ENCODE assay signal across 21 cellular contexts in the genomic region with DNA sequence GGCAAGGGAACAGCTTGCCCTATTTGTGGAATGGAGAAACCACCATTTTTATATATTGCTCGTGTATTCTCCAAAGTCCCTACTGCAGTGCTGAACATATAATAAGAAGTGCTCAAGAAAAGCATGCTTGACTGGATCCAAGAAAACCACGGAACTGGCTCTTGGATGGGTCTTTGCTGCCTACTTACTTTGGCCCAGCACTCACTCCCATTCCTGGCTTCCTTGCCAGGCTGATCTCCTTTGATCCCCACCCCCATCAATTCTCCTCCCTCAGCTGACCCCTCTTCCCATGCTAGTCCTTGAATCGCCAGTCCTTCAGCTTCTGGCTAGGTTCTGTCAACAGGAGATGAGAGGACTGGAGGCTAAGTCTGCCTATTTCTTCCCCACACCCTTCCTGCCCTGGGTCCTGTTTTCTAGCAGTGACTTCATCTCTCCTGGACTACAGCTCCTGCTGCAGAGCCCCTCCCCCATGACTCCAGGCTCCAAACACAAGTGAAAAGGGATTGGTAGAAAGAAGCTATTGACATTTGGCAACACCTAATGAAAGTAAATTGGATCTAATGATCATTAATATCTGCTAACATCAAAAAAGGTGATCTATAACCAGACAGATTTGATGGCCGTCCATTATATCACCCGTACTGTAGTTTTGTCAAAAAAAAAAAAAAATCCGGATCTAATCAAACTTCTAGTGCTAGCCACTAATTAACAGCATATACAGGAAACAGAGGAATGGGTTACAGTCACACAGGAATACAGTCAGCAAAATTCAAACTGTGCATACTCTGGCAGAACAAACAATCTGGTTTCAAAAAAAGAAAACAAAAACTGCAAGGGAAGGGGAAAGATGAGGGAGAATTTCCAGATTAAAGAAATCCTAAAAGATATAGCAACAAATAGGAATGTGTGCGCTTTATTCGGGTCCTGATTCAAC. TPM values are rescaled to one million over a fixed set of nuclear protein-coding genes. Genes with fewer than 3 reads are reported as not detected.
DNase-seq lines count a peak whose midpoint lies in the region; ATAC-seq, FAIRE-seq and TF ChIP-seq lines count a peak whose summit lies in the region.
"Had no signal": no experiment of that assay in that cellular context is flagged by ENCODE, and none has a peak within 500 bp of the region (broad histone marks: within the 10 kb centered on the region; RNA-seq: fewer than 3 reads in every experiment).

No MANE protein-coding gene starts in this region.

- no peaks in the 10 kb centered on the region for H4K20me1 ChIP-seq in IMR-90 (ENCODE audit: insufficient read depth, low read length)

- no peak overlapping the region for H2AFZ ChIP-seq in IMR-90 (replicated peaks; ENCODE audit: low read length, poor library complexity)

- H3K18ac ChIP-seq in IMR-90 (ENCODE audit: low read depth, low read length) = no peak overlapping the region

- no peak overlapping the region for H4K91ac ChIP-seq in IMR-90 (ENCODE audit: insufficient read depth, low read depth, low read length)

- FAIRE-seq in RCC 7860 (lab: Jason Lieb, UNC) = no peak
- FAIRE-seq: colon had no signal

- H2AK5ac ChIP-seq in IMR-90 (ENCODE audit: low read depth, low read length) = no peak overlapping the region

- no peaks in the 10 kb centered on the region for H3K36me3 ChIP-seq in IMR-90 (ENCODE audit: control insufficient read depth, insufficient read depth, low read length)
- H3K36me3 ChIP-seq: heart right ventricle, lower lobe of right lung, sigmoid colon, tibial nerve had no signal

- H3K9ac ChIP-seq in IMR-90 (ENCODE audit: low read depth, low read length) = no peak overlapping the region

- no peak overlapping the region for H3K56ac ChIP-seq in IMR-90 (ENCODE audit: extremely low read depth, insufficient read depth, low read length)

- no peak overlapping the region for H3K4me3 ChIP-seq in IMR-90 (ENCODE audit: insufficient read depth, low read depth, low read length)
- H3K4me3 ChIP-seq: heart right ventricle, lower lobe of right lung, sigmoid colon, tibial nerve had no signal

- H3K4me2 ChIP-seq in IMR-90 (ENCODE audit: low read depth, low read length) = no peak overlapping the region

- H4K5ac ChIP-seq in IMR-90 (ENCODE audit: low read depth, low read length) = no peak overlapping the region

- WGBS in IMR-90 (ENCODE audit: extremely low coverage in 2 of 2, insufficient read length in 1 of 2), 2 experiments = 88% methylated on average over 1 of the region's 8 CpGs; no CpG with 5 or more reads in 1 of the 2 experiments

- no peak overlapping the region for H3K23ac ChIP-seq in IMR-90 (ENCODE audit: low read depth, low read length)

- peak; percentile 62; the same call in 1 of the 2 replicates for ATAC-seq in IMR-90 (ENCODE audit: low read depth)
- ATAC-seq: activated naive CD4-positive, alpha-beta T cell treated with anti-CD3 and anti-CD28 coated beads, Interleukin-2, amount 50 U/mL, for 72 hours; lower lobe of right lung had no signal

- no peak for TF ChIP-seq POLR2A in IMR-90 (IDR thresholded peaks at IDR 0.05; ENCODE audit: low read depth, low read length)

- no peak overlapping the region for H2BK120ac ChIP-seq in IMR-90 (ENCODE audit: low read depth, low read length)

- no peaks in the 10 kb centered on the region for H3K9me3 ChIP-seq in IMR-90 (ENCODE audit: control insufficient read depth, insufficient read depth, low read length)
- H3K9me3 ChIP-seq: heart right ventricle, lower lobe of right lung, sigmoid colon, tibial nerve had no signal

- no peaks in the 10 kb centered on the region; the same call in 1 of the 2 replicates for H3K9me1 ChIP-seq in IMR-90 (ENCODE audit: insufficient read depth, low read length)

- no peak overlapping the region for H2AK9ac ChIP-seq in IMR-90 (replicated peaks; ENCODE audit: low read depth, low read length, poor library complexity)

- peaks cover 33% of the 10 kb centered on the region for H3K27me3 Mint-ChIP-seq in nephron (ENCODE audit: low read depth)
- H3K27me3 Mint-ChIP-seq in activated CD4-positive, alpha-beta memory T cell treated with anti-CD3 and anti-CD28 coated beads for 36 hours = peaks cover 11% of the 10 kb centered on the region

- no peaks in the 10 kb centered on the region for H3K79me1 ChIP-seq in IMR-90 (ENCODE audit: low read depth in 1 of 2, low read length in 2 of 2)

- no peak overlapping the region for H2BK20ac ChIP-seq in IMR-90 (ENCODE audit: low read depth, low read length)

- no peak overlapping the region for H3K27ac ChIP-seq in IMR-90 (ENCODE audit: insufficient read depth, low read length)
- H3K27ac ChIP-seq: heart right ventricle, lower lobe of right lung, sigmoid colon, tibial nerve had no signal

- no peak overlapping the region for H3K4ac ChIP-seq in IMR-90 (ENCODE audit: low read depth, low read length)

- no peaks in the 10 kb centered on the region for H3K9me3 Mint-ChIP-seq in nephron
- H3K9me3 Mint-ChIP-seq in activated CD4-positive, alpha-beta memory T cell treated with anti-CD3 and anti-CD28 coated beads for 36 hours = no peaks in the 10 kb centered on the region
- H3K9me3 Mint-ChIP-seq: activated CD4-positive, alpha-beta memory T cell treated with anti-CD3 and anti-CD28 coated beads, Interleukin-2, amount 10 ng/mL, durations not matched to agents 7 days and 5 days; activated naive CD4-positive, alpha-beta T cell treated with anti-CD3 and anti-CD28 coated beads, Interleukin-2, amount 50 U/mL, for 72 hours; activated T-cell treated with anti-CD3 and anti-CD28 coated beads, Interleukin-2, amount 50 U/mL, for 24 hours had no signal

- H3K4me1 ChIP-seq in IMR-90 (ENCODE audit: control insufficient read depth, insufficient read depth, low read length) = peaks cover 2% of the 10 kb centered on the region; the same call in 1 of the 2 replicates
- H3K4me1 ChIP-seq: lower lobe of right lung, sigmoid colon had no signal

- H2BK5ac ChIP-seq in IMR-90 (ENCODE audit: low read depth, low read length, poor library complexity, severe bottlenecking) = no peak overlapping the region

- peaks cover 30% of the 10 kb centered on the region for H3K27me3 ChIP-seq in IMR-90 (ENCODE audit: control insufficient read depth, insufficient read depth, low read length)

- peaks cover 12% of the 10 kb centered on the region for H3K4me1 Mint-ChIP-seq in nephron
- no peaks in the 10 kb centered on the region for H3K4me1 Mint-ChIP-seq in activated CD4-positive, alpha-beta memory T cell treated with anti-CD3 and anti-CD28 coated beads for 36 hours (ENCODE audit: low read depth)
- H3K4me1 Mint-ChIP-seq: activated CD4-positive, alpha-beta memory T cell treated with anti-CD3 and anti-CD28 coated beads, Interleukin-2, amount 10 ng/mL, durations not matched to agents 7 days and 5 days; immature natural killer cell had no signal

- H3K36me3 Mint-ChIP-seq in nephron (ENCODE audit: low read depth) = no peaks in the 10 kb centered on the region
- H3K36me3 Mint-ChIP-seq in activated CD4-positive, alpha-beta memory T cell treated with anti-CD3 and anti-CD28 coated beads for 36 hours = no peaks in the 10 kb centered on the region
- H3K36me3 Mint-ChIP-seq: activated naive CD4-positive, alpha-beta T cell treated with anti-CD3 and anti-CD28 coated beads, Interleukin-2, amount 50 U/mL, for 72 hours; immature natural killer cell had no signal

- POLR2A ChIA-PET in IMR-90 (lab: Charles Lee; ENCODE audit: unreplicated experiment) = interaction anchor here (0.5 kb wide), 1 partner anchor 262 kb away, joined by 3 read pairs; no protein-coding TSS in a partner anchor
- POLR2A ChIA-PET in activated CD4-positive, alpha-beta memory T cell treated with anti-CD3 and anti-CD28 coated beads for 36 hours (lab: Charles Lee) = no interaction called here

- H3K14ac ChIP-seq in IMR-90 (replicated peaks; ENCODE audit: low read depth, low read length) = no peak overlapping the region

- BruUV-seq in IMR-90 (replicated peaks; lab: Mats Ljungman, UMichigan) = no TSS peak

- TF ChIP-seq RAD21 in IMR-90 (IDR thresholded peaks at IDR 0.05; ENCODE audit: low read length) = no peak

- intact Hi-C loops in IMR-90 (cut with micrococcal nuclease) = no loop called here
- intact Hi-C loops in activated CD4-positive, alpha-beta memory T cell treated with anti-CD3 and anti-CD28 coated beads for 36 hours (cut with micrococcal nuclease) = no loop called here

- TF ChIP-seq CTCF in IMR-90 (conservative IDR thresholded peaks at IDR 0.05; ENCODE audit: low read depth, low read length) = no peak
- TF ChIP-seq CTCF in nephron (IDR thresholded peaks at IDR 0.05; ENCODE audit: unreplicated experiment in 3 of 3) = no peak

- H4K8ac ChIP-seq in IMR-90 (ENCODE audit: low read depth in 2 of 2, low read length in 2 of 2) = no peak overlapping the region

- in situ Hi-C loops in IMR-90 (cut with MboI; ENCODE audit: low sequenced_read_pairs) = no loop called here

- peak overlapping the region in 2 of 3 experiments; percentile 7 to 38 for H3K27ac Mint-ChIP-seq in nephron
- no peak overlapping the region for H3K27ac Mint-ChIP-seq in activated CD4-positive, alpha-beta memory T cell treated with anti-CD3 and anti-CD28 coated beads for 36 hours
- H3K27ac Mint-ChIP-seq: activated CD4-positive, alpha-beta memory T cell treated with anti-CD3 and anti-CD28 coated beads, Interleukin-2, amount 10 ng/mL, durations not matched to agents 7 days and 5 days; activated naive CD4-positive, alpha-beta T cell treated with anti-CD3 and anti-CD28 coated beads, Interleukin-2, amount 50 U/mL, for 72 hours; activated T-cell treated with anti-CD3 and anti-CD28 coated beads, Interleukin-2, amount 50 U/mL, for 24 hours; immature natural killer cell had no signal

- H2BK15ac ChIP-seq in IMR-90 (ENCODE audit: low read depth, low read length) = no peak overlapping the region

- dilution Hi-C loops in IMR-90 (cut with HindIII; ENCODE audit: low sequenced_read_pairs, unreplicated experiment) = no loop called here

- H3K4me3 Mint-ChIP-seq in nephron = no peak overlapping the region
- H3K4me3 Mint-ChIP-seq in activated CD4-positive, alpha-beta memory T cell treated with anti-CD3 and anti-CD28 coated beads for 36 hours = no peak overlapping the region
- H3K4me3 Mint-ChIP-seq: activated CD4-positive, alpha-beta memory T cell treated with anti-CD3 and anti-CD28 coated beads, Interleukin-2, amount 10 ng/mL, durations not matched to agents 7 days and 5 days; activated T-cell treated with anti-CD3 and anti-CD28 coated beads, Interleukin-2, amount 50 U/mL, for 24 hours; immature natural killer cell had no signal

- peak; percentile 13 for DNase-seq in EL
- DNase-seq in IMR-90 = no peak
- peak; percentile 24 for DNase-seq in dermis blood vessel endothelial cell
- DNase-seq in DMS153 (lab: John Stamatoyannopoulos, UW) = no peak
- DNase-seq in activated CD4-positive, alpha-beta memory T cell treated with anti-CD3 and anti-CD28 coated beads for 36 hours = no peak
- DNase-seq in RCC 7860 (ENCODE audit: low spot score) = no peak
- DNase-seq: activated CD4-positive, alpha-beta memory T cell treated with anti-CD3 and anti-CD28 coated beads, Interleukin-2, amount 10 ng/mL, durations not matched to agents 7 days and 5 days; activated T-cell treated with anti-CD3 and anti-CD28 coated beads, Interleukin-2, amount 50 U/mL, for 24 hours; GOT3; heart right ventricle; immature natural killer cell; lower lobe of right lung; NCI-H1694; NK-92 treated with Interleukin-12 subunit alpha and Interleukin-12 subunit beta, amount 100 ng/mL, for 24 hours; sigmoid colon; stimulated activated naive CD4-positive, alpha-beta T cell had no signal

- CTCF ChIA-PET in IMR-90 (lab: Yijun Ruan, JAX) = interaction anchor here (0.9 kb wide), 1 partner anchor 10 kb away, joined by 4 read pairs; no protein-coding TSS in a partner anchor
- CTCF ChIA-PET in activated CD4-positive, alpha-beta memory T cell treated with anti-CD3 and anti-CD28 coated beads for 36 hours (lab: Charles Lee) = interaction anchor here (1.2 to 2.1 kb wide), 3 partner anchors 9 to 132 kb away, joined by 3 to 8 read pairs (median 6); no protein-coding TSS in a partner anchor

RNA-seq across cellular contexts. Expression of a gene that starts 7.8 kb away (rescaled TPM):
- total RNA-seq in IMR-90 (2012; rRNA removed) (not detected in 2 replicates), dermis blood vessel endothelial cell (not detected in 2 replicates)
- not detected in 2 replicates for polyA plus RNA-seq in IMR-90 (2012; rRNA removed)
- polyA plus RNA-seq in IMR-90 (2012; cell fraction: cytosol; rRNA removed) = not detected in 2 replicates
- polyA plus RNA-seq in IMR-90 (2012; cell fraction: nucleus; rRNA removed; ENCODE audit: low replicate concordance) = not detected in 2 replicates
- total RNA-seq in activated CD4-positive, alpha-beta memory T cell treated with anti-CD3 and anti-CD28 coated beads for 36 hours = not detected
- total RNA-seq: activated CD4-positive, alpha-beta memory T cell treated with anti-CD3 and anti-CD28 coated beads, Interleukin-2, amount 10 ng/mL, durations not matched to agents 7 days and 5 days; activated naive CD4-positive, alpha-beta T cell treated with anti-CD3 and anti-CD28 coated beads, Interleukin-2, amount 50 U/mL, for 72 hours; lower lobe of right lung; MCF 10A; sigmoid colon had no signal
- polyA plus RNA-seq: heart right ventricle, immature natural killer cell, sigmoid colon had no signal

RNA-seq across cellular contexts. Expression of a gene that starts 54.0 kb away (rescaled TPM):
- total RNA-seq in IMR-90 (2012; rRNA removed) (4.1 and 4.7 TPM in 2 replicates), dermis blood vessel endothelial cell (under 0.01 and 0.09 TPM in 2 replicates)
- 2.5 and 2.9 TPM in 2 replicates for polyA plus RNA-seq in IMR-90 (2012; rRNA removed)
- 0.96 and 1.2 TPM in 2 replicates for polyA plus RNA-seq in IMR-90 (2012; cell fraction: cytosol; rRNA removed)
- 0.75 and 3.6 TPM in 2 replicates for polyA plus RNA-seq in IMR-90 (2012; cell fraction: nucleus; rRNA removed; ENCODE audit: low replicate concordance)
- not detected for total RNA-seq in activated CD4-positive, alpha-beta memory T cell treated with anti-CD3 and anti-CD28 coated beads for 36 hours
- total RNA-seq: activated naive CD4-positive, alpha-beta T cell treated with anti-CD3 and anti-CD28 coated beads, Interleukin-2, amount 50 U/mL, for 72 hours; MCF 10A had no signal
- polyA plus RNA-seq: immature natural killer cell had no signal

Comparison
In these comparisons a context has a peak if more than half of its experiments do, and no peak if none do; other contexts are left out.
1. DNase-seq: peak in EL (single experiment) and dermis blood vessel endothelial cell (single experiment); none in IMR-90 (single experiment), DMS153 (single experiment), activated CD4-positive, alpha-beta memory T cell treated with anti-CD3 and anti-CD28 coated beads for 36 hours (single experiment) and RCC 7860 (single experiment).